In genomic region chr3:137764001-137764433, GRCh38 we compare ENCODE assay signal across 11 cellular contexts.
A peak's percentile ranks its signal among the peaks of the same experiment; 100 is the strongest.
DNase-seq lines count a peak whose midpoint lies in the region; ATAC-seq lines count a peak whose summit lies in the region.
"Had no signal": no experiment of that assay in that cellular context is flagged by ENCODE, and none has a peak within 500 bp of the region (broad histone marks: within the 10 kb centered on the region; RNA-seq: fewer than 3 reads in every experiment).

SOX14 (plus strand) TSS chr3:137764315; CDS start chr3:137764785, 470 bp downstream.

- H3K27ac Mint-ChIP-seq in activated naive CD4-positive, alpha-beta T cell treated with anti-CD3 and anti-CD28 coated beads, Interleukin-2, amount 10 ng/mL, durations not matched to agents 7 days and 5 days, result peak within 1 kb of the TSS; percentile 37
- H3K27ac Mint-ChIP-seq: activated T-helper 17 cell treated with anti-CD3 and anti-CD28 coated beads, Interleukin-2, amount 50 U/mL, for 72 hours; CD4-positive, alpha-beta T cell had no signal

- H3K27me3 Mint-ChIP-seq in activated naive CD4-positive, alpha-beta T cell treated with anti-CD3 and anti-CD28 coated beads, Interleukin-2, amount 10 ng/mL, durations not matched to agents 7 days and 5 days, result peaks cover 96% of the 10 kb centered on the region

- H3K4me3 Mint-ChIP-seq in activated naive CD4-positive, alpha-beta T cell treated with anti-CD3 and anti-CD28 coated beads, Interleukin-2, amount 10 ng/mL, durations not matched to agents 7 days and 5 days, result peak within 1 kb of the TSS; percentile 26
- H3K4me3 Mint-ChIP-seq: activated T-helper 17 cell treated with anti-CD3 and anti-CD28 coated beads, Interleukin-2, amount 50 U/mL, for 72 hours; CD4-positive, alpha-beta T cell had no signal

- H3K4me1 Mint-ChIP-seq in activated naive CD4-positive, alpha-beta T cell treated with anti-CD3 and anti-CD28 coated beads, Interleukin-2, amount 10 ng/mL, durations not matched to agents 7 days and 5 days, result peaks cover 5% of the 10 kb centered on the region
- H3K4me1 Mint-ChIP-seq: activated T-helper 17 cell treated with anti-CD3 and anti-CD28 coated beads, Interleukin-2, amount 50 U/mL, for 72 hours had no signal

- H3K9ac ChIP-seq in subcutaneous abdominal adipose tissue (ENCODE audit: low read length in 5 of 5), result no peak within 1 kb of the TSS

- H3K36me3 ChIP-seq in subcutaneous abdominal adipose tissue (ENCODE audit: control insufficient read depth in 5 of 5, insufficient read depth in 5 of 5, low read length in 5 of 5), result no peaks in the 10 kb centered on the region
- H3K36me3 ChIP-seq: tibial nerve had no signal

- ATAC-seq in GM18861 (IDR thresholded peaks at IDR 0.05; ENCODE audit: unreplicated experiment) (no peak), GM19035 (IDR thresholded peaks at IDR 0.05; ENCODE audit: unreplicated experiment) (no peak)
- ATAC-seq: activated T-helper 17 cell treated with anti-CD3 and anti-CD28 coated beads, Interleukin-2, amount 50 U/mL, for 72 hours had no signal

- H3K9me3 Mint-ChIP-seq in activated naive CD4-positive, alpha-beta T cell treated with anti-CD3 and anti-CD28 coated beads, Interleukin-2, amount 10 ng/mL, durations not matched to agents 7 days and 5 days, result no peaks in the 10 kb centered on the region
- H3K9me3 Mint-ChIP-seq: activated T-helper 17 cell treated with anti-CD3 and anti-CD28 coated beads, Interleukin-2, amount 50 U/mL, for 72 hours; CD4-positive, alpha-beta T cell had no signal

- H3K9me3 ChIP-seq in iPS-18c (ENCODE audit: control insufficient read depth, insufficient read depth, low read length), result peaks cover 2% of the 10 kb centered on the region
- no peaks in the 10 kb centered on the region for H3K9me3 ChIP-seq in subcutaneous abdominal adipose tissue (ENCODE audit: control insufficient read depth in 5 of 5, low read length in 5 of 5)
- H3K9me3 ChIP-seq: tibial nerve had no signal

- no peak within 1 kb of the TSS for H3K27ac ChIP-seq in subcutaneous abdominal adipose tissue (ENCODE audit: low read depth, low read length)
- H3K27ac ChIP-seq: tibial nerve had no signal

- peaks cover 0 to 54% (median 33%) of the 10 kb centered on the region in 5 donors for H3K4me1 ChIP-seq in subcutaneous abdominal adipose tissue (ENCODE audit: control insufficient read depth in 5 of 5, insufficient read depth in 5 of 5, low read length in 5 of 5)

- H3K36me3 Mint-ChIP-seq in activated naive CD4-positive, alpha-beta T cell treated with anti-CD3 and anti-CD28 coated beads, Interleukin-2, amount 10 ng/mL, durations not matched to agents 7 days and 5 days, result peaks cover 4% of the 10 kb centered on the region

- H3K4me3 ChIP-seq in iPS-18c (ENCODE audit: insufficient read depth, low read depth, low read length) (peak within 1 kb of the TSS; percentile 43), subcutaneous abdominal adipose tissue (ENCODE audit: low read depth in 1 of 5, low read length in 5 of 5) (peak within 1 kb of the TSS; percentile 18 to 38 (median 26))

- H3K27me3 ChIP-seq in subcutaneous abdominal adipose tissue (ENCODE audit: control insufficient read depth in 5 of 5, insufficient read depth in 4 of 5, low read length in 5 of 5), result peaks cover 84 to 88% (median 86%) of the 10 kb centered on the region in 5 donors

- CTCF ChIA-PET in activated naive CD4-positive, alpha-beta T cell treated with anti-CD3 and anti-CD28 coated beads, Interleukin-2, amount 10 ng/mL, durations not matched to agents 7 days and 5 days (lab: Charles Lee), result no interaction called here

- DNase-seq in activated naive CD4-positive, alpha-beta T cell treated with anti-CD3 and anti-CD28 coated beads, Interleukin-2, amount 10 ng/mL, durations not matched to agents 7 days and 5 days, result no peak
- DNase-seq in activated naive CD4-positive, alpha-beta T cell treated with Interleukin-2 at 50 U/mL for 16 hours, result no peak
- DNase-seq in NCI-H526 (lab: John Stamatoyannopoulos, UW) (peak; percentile 34 to 82), SIG-M5 (lab: John Stamatoyannopoulos, UW) (no peak)
- DNase-seq: CD4-positive, alpha-beta T cell had no signal

Comparison
In these comparisons a context has a peak if more than half of its experiments do, and no peak if none do; other contexts are left out.
1. DNase-seq: peak in NCI-H526 (2 of 2); none in activated naive CD4-positive, alpha-beta T cell treated with anti-CD3 and anti-CD28 coated beads, Interleukin-2, amount 10 ng/mL, durations not matched to agents 7 days and 5 days (single experiment), activated naive CD4-positive, alpha-beta T cell treated with Interleukin-2 at 50 U/mL for 16 hours (single experiment) and SIG-M5 (single experiment).